In the genomic region with DNA sequence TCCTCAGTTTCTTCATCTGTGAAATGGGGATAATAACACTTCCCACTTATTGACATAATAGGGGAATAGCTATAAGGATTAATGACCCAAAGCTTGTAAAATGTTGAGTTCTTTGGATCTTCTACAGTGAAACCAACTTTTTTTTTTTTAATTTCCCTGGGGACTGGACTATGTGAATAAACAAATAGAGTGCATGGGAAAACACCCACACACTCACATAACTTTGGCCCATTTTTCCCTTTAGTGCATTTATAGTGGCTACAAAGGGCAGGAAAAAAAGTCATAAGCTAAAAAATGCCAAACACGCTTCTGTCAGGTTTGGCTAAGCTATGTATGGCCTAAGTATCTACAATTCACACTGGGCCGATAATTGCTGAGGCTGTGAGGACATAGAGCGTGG, we compare ENCODE assay signal across 21 cellular contexts.
A peak's percentile ranks its signal among the peaks of the same experiment; 100 is the strongest.
DNase-seq lines count a peak whose midpoint lies in the region; ATAC-seq, FAIRE-seq and TF ChIP-seq lines count a peak whose summit lies in the region.
"Had no signal": no experiment of that assay in that cellular context is flagged by ENCODE, and none has a peak within 500 bp of the region (broad histone marks: within the 10 kb centered on the region; RNA-seq: fewer than 3 reads in every experiment).

No MANE protein-coding gene starts in this region.

- no peak overlapping the region for H3K4me3 Mint-ChIP-seq in astrocyte (ENCODE audit: unreplicated experiment)
- H3K4me3 Mint-ChIP-seq: GM23338, HFFc6 had no signal

- CTCF ChIA-PET in endothelial cell of umbilical vein (lab: Charles Lee), result interaction anchor here (0.6 to 2.1 kb wide), 3 partner anchors 11 to 127 kb away, joined by 3 to 9 read pairs (median 5); no protein-coding TSS in a partner anchor

- H3K4me3 ChIP-seq in astrocyte (ENCODE audit: insufficient read depth, low read depth, low read length) (no peak overlapping the region), endothelial cell of umbilical vein (replicated peaks in 1 of 3; ENCODE audit: insufficient read depth in 1 of 3, low read depth in 1 of 3, low read length in 3 of 3) (no peak overlapping the region)
- H3K4me3 ChIP-seq: GM23338, HAP-1, MG63, SJSA1 had no signal

- H3K27me3 ChIP-seq in astrocyte (ENCODE audit: insufficient read depth, low read length) (no peaks in the 10 kb centered on the region), endothelial cell of umbilical vein (ENCODE audit: control insufficient read depth in 2 of 2, insufficient read depth in 2 of 2, low read length in 2 of 2) (no peaks in the 10 kb centered on the region)
- H3K27me3 ChIP-seq: MG63, SJSA1 had no signal

- TF ChIP-seq CTCF in astrocyte (IDR thresholded peaks at IDR 0.05; ENCODE audit: insufficient read depth, low read depth, low read length), result no peak
- TF ChIP-seq CTCF in endothelial cell of umbilical vein (IDR thresholded peaks at IDR 0.05; ENCODE audit: extremely low read depth in 1 of 2, insufficient read depth in 1 of 2, low read depth in 1 of 2, low read length in 2 of 2), result no peak

- no peaks in the 10 kb centered on the region for H3K9me3 ChIP-seq in astrocyte (ENCODE audit: insufficient read depth, low read depth, low read length)
- no peaks in the 10 kb centered on the region for H3K9me3 ChIP-seq in endothelial cell of umbilical vein (replicated peaks; ENCODE audit: control insufficient read depth, insufficient read depth, low read length)
- H3K9me3 ChIP-seq: HAP-1, MG63, SJSA1 had no signal

- DNase-seq in COLO829 (ENCODE audit: low spot score) (peak; percentile 60), astrocyte (ENCODE audit: low read depth) (peak; percentile 8), endothelial cell of umbilical vein (ENCODE audit: low read depth, low spot score) (peak; percentile 22), myocyte (ENCODE audit: low read depth) (peak; percentile 21), UCSD-AML1 (lab: John Stamatoyannopoulos, UW; ENCODE audit: unreplicated experiment) (no peak), posterior cingulate gyrus (no peak), erythroblast (lab: John Stamatoyannopoulos, UW) (no peak)
- DNase-seq: HFFc6, KG1, MG63, NCI-H1105 treated with DMSO at 0.1 percent for 48 hours, NCI-H146, NCI-H2227 treated with DMSO at 0.1 percent for 48 hours, NCI-H526 treated with DMSO at 0.1 percent for 48 hours, Right ventricle myocardium superior, RPMI8226 had no signal

- no peak for ATAC-seq in HG02884 (IDR thresholded peaks at IDR 0.05; ENCODE audit: unreplicated experiment)
- ATAC-seq: GM23338 had no signal

- H3K27ac ChIP-seq in astrocyte (ENCODE audit: low read depth, low read length) (no peak overlapping the region), endothelial cell of umbilical vein (ENCODE audit: insufficient read depth, low read depth, low read length) (peak overlapping the region; percentile 65)
- H3K27ac ChIP-seq: SJSA1 had no signal

- no peaks in the 10 kb centered on the region for H4K20me1 ChIP-seq in astrocyte (ENCODE audit: insufficient read depth, low read length)
- H4K20me1 ChIP-seq in endothelial cell of umbilical vein (replicated peaks; ENCODE audit: control insufficient read depth, extremely low read depth, insufficient read depth, low read length), result no peaks in the 10 kb centered on the region

- H3K4me1 ChIP-seq in astrocyte (ENCODE audit: insufficient read depth, low read length) (no peaks in the 10 kb centered on the region), endothelial cell of umbilical vein (ENCODE audit: control insufficient read depth, extremely low read depth, insufficient read depth, low read length) (peaks cover 16% of the 10 kb centered on the region)
- H3K4me1 ChIP-seq: HAP-1, SJSA1 had no signal

- H3K27ac Mint-ChIP-seq in astrocyte (ENCODE audit: unreplicated experiment), result no peak overlapping the region
- H3K27ac Mint-ChIP-seq: GM23338, HFFc6 had no signal

- BruUV-seq in endothelial cell of umbilical vein (replicated peaks; lab: Mats Ljungman, UMichigan), result no TSS peak

- H2AFZ ChIP-seq in astrocyte (ENCODE audit: low read depth, low read length) (no peak overlapping the region), endothelial cell of umbilical vein (ENCODE audit: low read depth, low read length) (peak overlapping the region; percentile 40)

- H3K36me3 ChIP-seq in astrocyte (ENCODE audit: insufficient read depth, low read length) (no peaks in the 10 kb centered on the region), endothelial cell of umbilical vein (ENCODE audit: control insufficient read depth in 2 of 2, extremely low read depth in 1 of 2, insufficient read depth in 2 of 2, low read length in 2 of 2) (no peaks in the 10 kb centered on the region)
- H3K36me3 ChIP-seq: HAP-1, MG63, SJSA1 had no signal

- H3K4me2 ChIP-seq in astrocyte (ENCODE audit: low read length) (no peak overlapping the region), endothelial cell of umbilical vein (ENCODE audit: insufficient read depth, low read length) (no peak overlapping the region)
- H3K4me2 ChIP-seq: GM23338 had no signal

- H3K79me2 ChIP-seq in astrocyte (ENCODE audit: insufficient read depth, low read length) (no peaks in the 10 kb centered on the region), endothelial cell of umbilical vein (ENCODE audit: control insufficient read depth, insufficient read depth, low read length) (no peaks in the 10 kb centered on the region)

- no peak overlapping the region for H3K9ac ChIP-seq in astrocyte (ENCODE audit: low read length)
- H3K9ac ChIP-seq in endothelial cell of umbilical vein (replicated peaks; ENCODE audit: extremely low read depth, insufficient read depth, low read length), result no peak overlapping the region

- no peaks in the 10 kb centered on the region for H3K4me1 Mint-ChIP-seq in astrocyte (ENCODE audit: low read depth, unreplicated experiment)
- H3K4me1 Mint-ChIP-seq: GM23338 had no signal

- H3K36me3 Mint-ChIP-seq in astrocyte (ENCODE audit: low read depth, unreplicated experiment), result no peaks in the 10 kb centered on the region

- dilution Hi-C loops in endothelial cell of umbilical vein (cut with MboI; ENCODE audit: extremely low pct_ligation_motif_present, low sequenced_read_pairs), result no loop called here

- TF ChIP-seq POLR2A in endothelial cell of umbilical vein (IDR thresholded peaks at IDR 0.05; ENCODE audit: low read depth, low read length) (no peak), erythroblast (IDR thresholded peaks at IDR 0.05; ENCODE audit: low read length) (no peak)

- no peaks in the 10 kb centered on the region for H3K9me1 ChIP-seq in endothelial cell of umbilical vein (replicated peaks; ENCODE audit: control insufficient read depth, extremely low read depth, insufficient read depth, low read length)

- no peaks in the 10 kb centered on the region for H3K27me3 Mint-ChIP-seq in astrocyte (ENCODE audit: low read depth, unreplicated experiment)

- POLR2A ChIA-PET in endothelial cell of umbilical vein (lab: Charles Lee), result interaction anchor here (0.6 to 0.7 kb wide), 2 partner anchors 20 to 137 kb away, joined by 3 to 5 read pairs; no protein-coding TSS in a partner anchor

- no peaks in the 10 kb centered on the region for H3K9me3 Mint-ChIP-seq in astrocyte (ENCODE audit: unreplicated experiment)
- H3K9me3 Mint-ChIP-seq: GM23338, HFFc6 had no signal

- intact Hi-C loops in endothelial cell of umbilical vein (cut with micrococcal nuclease) (loop anchor here (2.0 to 5.0 kb wide), 2 partner anchors 77 to 407 kb away; partner anchors contain the start of gene JAG1), posterior cingulate gyrus (cut with DNase I) (no loop called here)

- no peak for FAIRE-seq in astrocyte (lab: Jason Lieb, UNC)
- no peak for FAIRE-seq in endothelial cell of umbilical vein (lab: Jason Lieb, UNC)
- FAIRE-seq: HTR-8/SVneo had no signal

TF ChIP-seq in endothelial cell of umbilical vein, 7 proteins besides CTCF, POLR2A, EP300 and RAD21:
- TF ChIP-seq GATA2 (IDR thresholded peaks at IDR 0.05; ENCODE audit: insufficient read depth, insufficient read length, low read depth, low read length), result no peak
- TF ChIP-seq JUN (IDR thresholded peaks at IDR 0.05; ENCODE audit: borderline replicate concordance, insufficient read depth, insufficient read length, low read depth), result no peak
- no peak for TF ChIP-seq EZH2 (IDR thresholded peaks at IDR 0.05; ENCODE audit: borderline replicate concordance, low read depth, low read length, severe bottlenecking)
- no peak for TF ChIP-seq FOS (IDR thresholded peaks at IDR 0.05; ENCODE audit: borderline replicate concordance, insufficient read depth, low read length)
- TF ChIP-seq MYC (IDR thresholded peaks at IDR 0.05; ENCODE audit: low read depth, low read length), result no peak
- no peak for TF ChIP-seq POLR2AphosphoS5 (IDR thresholded peaks at IDR 0.05; ENCODE audit: insufficient read depth, low read depth, low read length)
- TF ChIP-seq MAX (IDR thresholded peaks at IDR 0.05; ENCODE audit: insufficient read depth, insufficient read length), result no peak
TF ChIP-seq in endothelial cell of umbilical vein: peak in this region for 0.

Comparison
In these comparisons a context has a peak if more than half of its experiments do, and no peak if none do; other contexts are left out.
1. DNase-seq: peak in COLO829 (single experiment), astrocyte (single experiment), endothelial cell of umbilical vein (single experiment) and myocyte (single experiment); none in UCSD-AML1 (single experiment), posterior cingulate gyrus (0 of 10) and erythroblast (0 of 2).